11 cellular contexts compared by ENCODE assay signal in the genomic region with DNA sequence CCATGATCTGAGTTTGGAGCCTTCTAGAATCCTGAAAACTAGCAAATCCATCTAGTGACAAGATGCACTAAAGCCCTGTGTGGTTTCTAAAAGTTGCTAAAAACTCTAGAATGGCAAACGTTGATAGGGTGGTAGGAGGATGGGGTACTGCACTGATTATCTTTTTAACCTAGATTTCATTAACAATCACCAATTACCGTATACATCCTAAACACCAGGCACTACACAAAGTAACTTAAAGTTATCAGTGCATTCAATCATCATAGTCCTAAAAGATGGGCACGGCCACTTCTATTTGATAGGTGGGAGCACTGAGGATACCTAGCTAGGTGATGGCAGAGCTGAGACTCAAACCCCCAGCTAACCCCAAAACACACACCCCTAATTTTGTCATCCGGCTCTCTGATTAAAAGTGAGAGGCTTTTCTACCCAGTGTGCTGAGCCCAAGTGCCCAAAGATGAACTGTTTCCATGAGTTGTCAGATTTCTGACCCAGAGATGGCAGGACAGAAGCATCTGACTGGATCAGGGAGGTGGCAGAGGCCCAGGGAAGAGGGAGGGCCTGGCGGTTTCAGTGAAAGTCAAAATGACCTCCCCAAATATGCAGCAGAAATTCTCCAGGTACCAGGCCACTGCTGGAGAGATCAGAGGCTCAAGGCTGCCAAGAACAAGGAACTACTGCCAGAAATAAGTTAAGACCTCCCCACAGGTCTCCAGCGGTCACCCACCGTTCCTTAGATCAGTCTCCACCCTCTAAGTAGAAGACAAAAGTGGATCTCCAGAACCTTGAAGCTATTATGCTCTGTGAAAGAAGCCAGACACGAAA.
DNase-seq lines count a peak whose midpoint lies in the region; TF ChIP-seq lines count a peak whose summit lies in the region.
"Had no signal": no experiment of that assay in that cellular context is flagged by ENCODE, and none has a peak within 500 bp of the region (broad histone marks: within the 10 kb centered on the region; RNA-seq: fewer than 3 reads in every experiment).

No MANE protein-coding gene starts in this region.

- peak overlapping the region; percentile 36; the same call in 1 of the 2 replicates for H3K4me3 ChIP-seq in GM12865 (ENCODE audit: low read depth, low read length)
- H3K4me3 ChIP-seq in hepatocyte: no peak overlapping the region
- no peak overlapping the region for H3K4me3 ChIP-seq in stomach
- H3K4me3 ChIP-seq: psoas muscle had no signal

- H3K4me1 ChIP-seq in hepatocyte (ENCODE audit: insufficient read depth) (peaks cover 40% of the 10 kb centered on the region), stomach (peaks cover 44 to 72% (median 59%) of the 10 kb centered on the region in 4 donors)
- H3K4me1 ChIP-seq: psoas muscle had no signal

- H4K20me1 ChIP-seq in hepatocyte (ENCODE audit: insufficient read depth, poor library complexity, severe bottlenecking): no peaks in the 10 kb centered on the region

- no peak for TF ChIP-seq POLR2A in stomach (IDR thresholded peaks at IDR 0.05)

- intact Hi-C loops in stomach (cut with DNase I; ENCODE audit: low total_unique reads): no loop called here

- no peaks in the 10 kb centered on the region for H3K9me2 ChIP-seq in hepatocyte (replicated peaks; ENCODE audit: insufficient read depth)

- H3K9me3 ChIP-seq in hepatocyte (ENCODE audit: low read depth) (no peaks in the 10 kb centered on the region), stomach (no peaks in the 10 kb centered on the region)
- H3K9me3 ChIP-seq: psoas muscle had no signal

- 75% methylated on average over 8 of the region's 8 CpGs for WGBS in hepatocyte (ENCODE audit: low lambda C conversion rate, missing lambda C conversion rate)
- WGBS in stomach, 5 donors: 29 to 49% (median 40%) methylated on average over 8 of the region's 8 CpGs

- no peaks in the 10 kb centered on the region for H3K36me3 ChIP-seq in hepatocyte (replicated peaks; ENCODE audit: insufficient read depth, low read depth)
- no peaks in the 10 kb centered on the region for H3K36me3 ChIP-seq in stomach

- TF ChIP-seq CTCF in GM12865 (IDR thresholded peaks at IDR 0.05; ENCODE audit: insufficient read depth, low read depth, low read length, missing control alignments): no peak
- no peak for TF ChIP-seq CTCF in VCaP (conservative IDR thresholded peaks at IDR 0.05)
- no peak for TF ChIP-seq CTCF in hepatocyte (IDR thresholded peaks at IDR 0.05; ENCODE audit: poor library complexity)
- TF ChIP-seq CTCF in stomach (IDR thresholded peaks at IDR 0.05): no peak

- TF ChIP-seq EP300 in stomach (IDR thresholded peaks at IDR 0.05): no peak

- peak overlapping the region; percentile 57 for H3K4me2 ChIP-seq in hepatocyte

- DNase-seq in GM12865 (ENCODE audit: low read depth): no peak
- DNase-seq in hepatocyte (ENCODE audit: low spot score): no peak
- DNase-seq in stomach: peak; percentile 42
- DNase-seq in NCI-H1436 treated with DMSO at 0.1 percent for 48 hours (lab: John Stamatoyannopoulos, UW): no peak
- DNase-seq in NCI-H82 (lab: John Stamatoyannopoulos, UW): no peak
- DNase-seq in activated T-cell treated with anti-CD3 and anti-CD28 coated beads, Interleukin-2, amount 50 U/mL, for 48 hours: no peak
- DNase-seq: activated CD4-positive, CD25-positive, alpha-beta regulatory T cell; GOT3; NCI-H748 treated with DMSO at 0.1 percent for 48 hours had no signal

- no peak overlapping the region for H2AFZ ChIP-seq in hepatocyte

- H3K27ac ChIP-seq in VCaP: peak overlapping the region; percentile 95
- peak overlapping the region; percentile 91 for H3K27ac ChIP-seq in hepatocyte
- H3K27ac ChIP-seq in stomach: peak overlapping the region; percentile 59 to 90 (median 83)
- H3K27ac ChIP-seq: psoas muscle had no signal

- peaks cover 81% of the 10 kb centered on the region for H3K79me2 ChIP-seq in hepatocyte

- H3K27me3 ChIP-seq in hepatocyte: no peaks in the 10 kb centered on the region
- H3K27me3 ChIP-seq in stomach: peaks cover 0 to 2% (median 0%) of the 10 kb centered on the region in 3 donors
